Comparison of ENCODE assay signal across 18 cellular contexts in genomic region chr5:171963416-171963815, GRCh38.
"Had no signal": no experiment of that assay in that cellular context is flagged by ENCODE, and none has a peak within 500 bp of the region (broad histone marks: within the 10 kb centered on the region; RNA-seq: fewer than 3 reads in every experiment).

No MANE protein-coding gene starts in this region.

- ATAC-seq: activated naive CD4-positive, alpha-beta T cell treated with anti-CD3 and anti-CD28 coated beads, Interleukin-2, amount 50 U/mL, for 72 hours; activated T-cell treated with anti-CD3 and anti-CD28 coated beads, Interleukin-2, amount 50 U/mL, for 72 hours had no signal

- H3K27ac Mint-ChIP-seq: activated B cell treated with CpG ODN at 0.5 μM for 24 hours; activated naive CD4-positive, alpha-beta T cell treated with anti-CD3 and anti-CD28 coated beads, Interleukin-2, amount 50 U/mL, for 72 hours had no signal

- H3K9me3 Mint-ChIP-seq: activated B cell treated with CpG ODN at 0.5 μM for 24 hours had no signal

- DNase-seq: activated B cell treated with CpG ODN at 0.5 μM for 24 hours; activated CD4-positive, alpha-beta T cell treated with anti-CD3 and anti-CD28 coated beads, Interleukin-2, amount 50 U/mL, for 1 hour; activated effector memory CD4-positive, alpha-beta T cell treated with anti-CD3 and anti-CD28 coated beads, Interleukin-2, amount 50 U/mL, for 16 hours; activated T-cell treated with anti-CD3 and anti-CD28 coated beads, Interleukin-2, amount 50 U/mL, for 72 hours; amygdala; brain microvascular endothelial cell; central memory CD4-positive, alpha-beta T cell; colonic mucosa; head of caudate nucleus; stimulated activated CD4-positive, alpha-beta T cell treated with anti-CD3 and anti-CD28 coated beads, Interleukin-12 subunit alpha, Interleukin-12 subunit beta, amount 100 ng/mL, for 4 hours; stimulated activated CD4-positive, alpha-beta T cell treated with anti-CD3 and anti-CD28 coated beads, Interleukin-1b, Interleukin-23, amount 100 ng/mL, for 48 hours; stimulated activated CD8-positive, alpha-beta memory T cell treated with anti-CD3 and anti-CD28 coated beads, Interleukin-4, amount 100 ng/mL, for 48 hours; stimulated activated naive CD4-positive, alpha-beta T cell treated with Interleukin-2 at 50 U/mL for 16 hours; thyroid gland had no signal

- H3K4me3 Mint-ChIP-seq: activated B cell treated with CpG ODN at 0.5 μM for 24 hours had no signal

- H3K9me3 ChIP-seq: colonic mucosa, thyroid gland had no signal

- H3K4me3 ChIP-seq: colonic mucosa, thyroid gland had no signal

- H3K27ac ChIP-seq: brain microvascular endothelial cell, colonic mucosa, thyroid gland had no signal

- H3K4me1 ChIP-seq: colonic mucosa had no signal

- H3K27me3 Mint-ChIP-seq: activated B cell treated with CpG ODN at 0.5 μM for 24 hours, progenitor cell of endocrine pancreas had no signal

- FAIRE-seq: frontal cortex, keratinocyte had no signal

- H3K27me3 ChIP-seq: brain microvascular endothelial cell, colonic mucosa, thyroid gland had no signal

- H3K36me3 ChIP-seq: brain microvascular endothelial cell, colonic mucosa, thyroid gland had no signal
